17 cellular contexts compared by ENCODE assay signal in the genomic region with DNA sequence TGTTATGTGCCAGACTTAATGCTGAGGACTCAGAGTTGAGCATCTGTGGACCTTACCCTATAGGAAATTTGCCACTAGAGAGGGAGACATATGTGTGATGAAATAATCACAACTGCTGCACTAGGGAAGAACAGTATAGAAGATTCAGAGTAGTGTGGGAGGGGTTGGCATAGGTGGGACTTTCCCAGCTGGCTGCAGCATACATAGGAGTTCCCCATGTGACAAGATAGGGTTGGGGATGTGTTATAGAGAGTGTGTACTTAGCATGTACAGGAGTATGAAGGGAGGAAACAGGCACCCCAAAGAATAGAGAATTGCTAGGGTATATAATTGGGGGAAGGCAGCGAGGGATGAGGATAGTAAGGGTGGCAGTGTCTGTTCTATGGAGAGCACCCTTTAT. TPM values are rescaled to one million over a fixed set of nuclear protein-coding genes. Genes with fewer than 3 reads are reported as not detected.
DNase-seq lines count a peak whose midpoint lies in the region; ATAC-seq lines count a peak whose summit lies in the region.
"Had no signal": no experiment of that assay in that cellular context is flagged by ENCODE, and none has a peak within 500 bp of the region (broad histone marks: within the 10 kb centered on the region; RNA-seq: fewer than 3 reads in every experiment).

No MANE protein-coding gene starts in this region.

- peaks cover 8% of the 10 kb centered on the region for H3K79me1 ChIP-seq in trophoblast cell (ENCODE audit: low read length)

- no peak overlapping the region for H2BK120ac ChIP-seq in trophoblast cell (ENCODE audit: insufficient read depth, low read length, poor library complexity)

- H4K12ac ChIP-seq in trophoblast cell (ENCODE audit: low read depth, low read length): no peak overlapping the region

- no peaks in the 10 kb centered on the region for H3K27me3 Mint-ChIP-seq in activated CD4-positive, alpha-beta T cell treated with anti-CD3 and anti-CD28 coated beads, Interleukin-2, amount 10 ng/mL, durations not matched to agents 24 days and 14 days

- H2BK12ac ChIP-seq in trophoblast cell (ENCODE audit: low read length): no peak overlapping the region

- no peak overlapping the region for H3K9ac ChIP-seq in trophoblast cell (ENCODE audit: low read length)

- no peak overlapping the region for H3K4me3 Mint-ChIP-seq in activated CD4-positive, alpha-beta T cell treated with anti-CD3 and anti-CD28 coated beads, Interleukin-2, amount 10 ng/mL, durations not matched to agents 24 days and 14 days
- H3K4me3 Mint-ChIP-seq: neural crest cell had no signal

- H3K4me3 ChIP-seq in trophoblast cell (ENCODE audit: low read depth, low read length): no peak overlapping the region
- H3K4me3 ChIP-seq: lung, testis had no signal

- H3K79me2 ChIP-seq in trophoblast cell (ENCODE audit: control insufficient read depth, insufficient read depth, low read length, poor library complexity): peaks cover 6% of the 10 kb centered on the region

- H4K91ac ChIP-seq in trophoblast cell (ENCODE audit: low read depth, low read length): no peak overlapping the region

- intact Hi-C loops in activated CD4-positive, alpha-beta T cell treated with anti-CD3 and anti-CD28 coated beads, Interleukin-2, amount 10 ng/mL, durations not matched to agents 24 days and 14 days (cut with micrococcal nuclease): loop anchor here (5.0 kb wide), 3 partner anchors 199 to 804 kb away; partner anchors contain the start of genes CCDC102A and HERPUD1

- H3K4me2 ChIP-seq in trophoblast cell (ENCODE audit: low read length): no peak overlapping the region

- peak overlapping the region; percentile 52 for H3K4ac ChIP-seq in trophoblast cell (ENCODE audit: low read depth, low read length)

- no peak overlapping the region for H3K27ac Mint-ChIP-seq in activated CD4-positive, alpha-beta T cell treated with anti-CD3 and anti-CD28 coated beads, Interleukin-2, amount 10 ng/mL, durations not matched to agents 24 days and 14 days

- H4K8ac ChIP-seq in trophoblast cell (ENCODE audit: low read depth, low read length): no peak overlapping the region

- WGBS in trophoblast cell (ENCODE audit: extremely low coverage, insufficient coverage, insufficient read length): no CpG with 5 or more reads among the region's 1 CpG

- DNase-seq in activated CD4-positive, alpha-beta T cell treated with anti-CD3 and anti-CD28 coated beads, Interleukin-2, amount 10 ng/mL, durations not matched to agents 24 days and 14 days: peak; percentile 71
- no peak for DNase-seq in activated CD4-positive, alpha-beta T cell treated with anti-CD3 and anti-CD28 coated beads, Interleukin-2, amount 50 U/mL, for 4 hours
- DNase-seq in trophoblast cell: no peak
- DNase-seq in SKM-1 (lab: John Stamatoyannopoulos, UW; ENCODE audit: unreplicated experiment): no peak
- DNase-seq in ecto neural progenitor cell (ENCODE audit: low spot score): no peak
- no peak for DNase-seq in NCI-H2081 (lab: John Stamatoyannopoulos, UW)
- DNase-seq: central memory CD4-positive, alpha-beta T cell; foreskin keratinocyte; NCI-H1694; NCI-H524 treated with DMSO at 0.1 percent for 48 hours; T-helper 1 cell; testis had no signal

- H3K4me1 ChIP-seq in trophoblast cell (ENCODE audit: control insufficient read depth in 1 of 2, insufficient read depth in 2 of 2, low read length in 2 of 2): peaks cover 4 to 14% of the 10 kb centered on the region in 2 experiments

- H2AFZ ChIP-seq in trophoblast cell (ENCODE audit: insufficient read depth, low read length, poor library complexity): no peak overlapping the region

- no peak overlapping the region for H3K27ac ChIP-seq in trophoblast cell (ENCODE audit: low read depth, low read length)
- H3K27ac ChIP-seq: foreskin keratinocyte, HL-60, testis had no signal

- no peaks in the 10 kb centered on the region for H3K36me3 ChIP-seq in trophoblast cell (ENCODE audit: control insufficient read depth in 1 of 2, insufficient read depth in 2 of 2, low read length in 2 of 2)

- no peak overlapping the region for H3K18ac ChIP-seq in trophoblast cell (ENCODE audit: low read length)

- H2BK5ac ChIP-seq in trophoblast cell (ENCODE audit: low read depth, low read length, poor library complexity): no peak overlapping the region

- H3K14ac ChIP-seq in trophoblast cell (ENCODE audit: low read length): no peak overlapping the region

- no peaks in the 10 kb centered on the region for H3K9me3 ChIP-seq in trophoblast cell (ENCODE audit: insufficient read depth, low read depth, low read length)
- H3K9me3 ChIP-seq: testis had no signal

- ATAC-seq in GM19025 (IDR thresholded peaks at IDR 0.05; ENCODE audit: low read depth, unreplicated experiment) (peak; percentile 34), HG03439 (IDR thresholded peaks at IDR 0.05; ENCODE audit: unreplicated experiment) (peak; percentile 38)
- ATAC-seq: foreskin keratinocyte had no signal

- H3K4me1 Mint-ChIP-seq in activated CD4-positive, alpha-beta T cell treated with anti-CD3 and anti-CD28 coated beads, Interleukin-2, amount 10 ng/mL, durations not matched to agents 24 days and 14 days: peaks cover 23% of the 10 kb centered on the region

- H3K23ac ChIP-seq in trophoblast cell (ENCODE audit: low read length): no peak overlapping the region

- no peak overlapping the region for H2AK5ac ChIP-seq in trophoblast cell (ENCODE audit: low read length)

- H3K27me3 ChIP-seq in trophoblast cell (ENCODE audit: insufficient read depth, low read length): no peaks in the 10 kb centered on the region
- H3K27me3 ChIP-seq: foreskin keratinocyte, testis had no signal

- H3K36me3 Mint-ChIP-seq in activated CD4-positive, alpha-beta T cell treated with anti-CD3 and anti-CD28 coated beads, Interleukin-2, amount 10 ng/mL, durations not matched to agents 24 days and 14 days (ENCODE audit: low read depth): peaks cover 4% of the 10 kb centered on the region

- H3K9me3 Mint-ChIP-seq in activated CD4-positive, alpha-beta T cell treated with anti-CD3 and anti-CD28 coated beads, Interleukin-2, amount 10 ng/mL, durations not matched to agents 24 days and 14 days: no peaks in the 10 kb centered on the region
- H3K9me3 Mint-ChIP-seq: neural crest cell had no signal

RNA-seq across cellular contexts. Expression of gene NUP93, which starts 2.9 kb away (rescaled TPM):
- total RNA-seq in activated CD4-positive, alpha-beta T cell treated with anti-CD3 and anti-CD28 coated beads, Interleukin-2, amount 10 ng/mL, durations not matched to agents 24 days and 14 days: 162 and 168 TPM in 2 replicates
- polyA plus RNA-seq in trophoblast cell (2013): 71.6 and 78.9 TPM in 2 replicates

RNA-seq across cellular contexts. Expression of gene MT1X, which starts 50.6 kb away (rescaled TPM):
- 62.7 and 66.9 TPM in 2 replicates for total RNA-seq in activated CD4-positive, alpha-beta T cell treated with anti-CD3 and anti-CD28 coated beads, Interleukin-2, amount 10 ng/mL, durations not matched to agents 24 days and 14 days
- 105 and 126 TPM in 2 replicates for polyA plus RNA-seq in trophoblast cell (2013)
